ENCODE assay signal across 11 cellular contexts in genomic region chr1:61680500-61680899, GRCh38.
"Had no signal": no experiment of that assay in that cellular context is flagged by ENCODE, and none has a peak within 500 bp of the region (broad histone marks: within the 10 kb centered on the region; RNA-seq: fewer than 3 reads in every experiment).

No MANE protein-coding gene starts in this region.

- H3K4me3 Mint-ChIP-seq: activated naive CD8-positive, alpha-beta T cell; neural progenitor cell; stimulated activated memory B cell treated with anti-CD40 and anti-IgM and Interleukin-4, amounts not matched to agents 10 μg/mL and 1 μg/mL and 100 μg/mL, for 72 hours had no signal

- H3K27me3 ChIP-seq: neural progenitor cell, pancreas, thyroid gland had no signal

- H3K4me3 ChIP-seq: neural progenitor cell, pancreas, SK-N-MC, thyroid gland had no signal

- H3K9me3 ChIP-seq: pancreas, thyroid gland had no signal

- DNase-seq: activated CD4-positive, alpha-beta T cell treated with anti-CD3 and anti-CD28 coated beads, Interleukin-2, amount 50 U/mL, for 1 hour; dermis blood vessel endothelial cell; pancreas; stimulated activated CD4-positive, alpha-beta T cell treated with anti-CD3 and anti-CD28 coated beads, Interleukin-2, amount 100 ng/mL, for 48 hours; thyroid gland had no signal

- H2AFZ ChIP-seq: neural progenitor cell had no signal

- H3K27ac ChIP-seq: neural progenitor cell, pancreas, SK-N-MC, thyroid gland had no signal

- H3K9me3 Mint-ChIP-seq: activated T-helper 2 cell treated with anti-CD3 and anti-CD28 coated beads, Interferon-gamma antibody, Interleukin-2, Interleukin-4, amounts not matched to agents 10 μg/mL and 5 μg/mL and 100 μg/mL, durations not matched to agents 14 hours and 24 hours and 36 hours; neural progenitor cell; stimulated activated memory B cell treated with anti-CD40 and anti-IgM and Interleukin-4, amounts not matched to agents 10 μg/mL and 1 μg/mL and 100 μg/mL, for 72 hours had no signal

- H3K4me1 ChIP-seq: neural progenitor cell, pancreas, thyroid gland had no signal

- H3K4me1 Mint-ChIP-seq: neural progenitor cell; stimulated activated memory B cell treated with anti-CD40 and anti-IgM and Interleukin-4, amounts not matched to agents 10 μg/mL and 1 μg/mL and 100 μg/mL, for 72 hours had no signal

- ATAC-seq: activated CD4-positive, CD25-positive, alpha-beta regulatory T cell treated with anti-CD3 and anti-CD28 coated beads, Interleukin-2, amount 50 U/mL, for 24 hours; pancreas; stimulated activated memory B cell treated with anti-CD40 and anti-IgM and Interleukin-4, amounts not matched to agents 10 μg/mL and 1 μg/mL and 100 μg/mL, for 72 hours had no signal

- H3K9ac ChIP-seq: neural progenitor cell had no signal

- H3K4me2 ChIP-seq: neural progenitor cell had no signal

- H3K27me3 Mint-ChIP-seq: activated naive CD8-positive, alpha-beta T cell; stimulated activated memory B cell treated with anti-CD40 and anti-IgM and Interleukin-4, amounts not matched to agents 10 μg/mL and 1 μg/mL and 100 μg/mL, for 72 hours had no signal

- H3K36me3 ChIP-seq: neural progenitor cell had no signal

- H3K27ac Mint-ChIP-seq: activated T-helper 2 cell treated with anti-CD3 and anti-CD28 coated beads, Interferon-gamma antibody, Interleukin-2, Interleukin-4, amounts not matched to agents 10 μg/mL and 5 μg/mL and 100 μg/mL, durations not matched to agents 14 hours and 24 hours and 36 hours; neural progenitor cell; stimulated activated memory B cell treated with anti-CD40 and anti-IgM and Interleukin-4, amounts not matched to agents 10 μg/mL and 1 μg/mL and 100 μg/mL, for 72 hours had no signal
